8 cellular contexts compared by ENCODE assay signal in the genomic region with DNA sequence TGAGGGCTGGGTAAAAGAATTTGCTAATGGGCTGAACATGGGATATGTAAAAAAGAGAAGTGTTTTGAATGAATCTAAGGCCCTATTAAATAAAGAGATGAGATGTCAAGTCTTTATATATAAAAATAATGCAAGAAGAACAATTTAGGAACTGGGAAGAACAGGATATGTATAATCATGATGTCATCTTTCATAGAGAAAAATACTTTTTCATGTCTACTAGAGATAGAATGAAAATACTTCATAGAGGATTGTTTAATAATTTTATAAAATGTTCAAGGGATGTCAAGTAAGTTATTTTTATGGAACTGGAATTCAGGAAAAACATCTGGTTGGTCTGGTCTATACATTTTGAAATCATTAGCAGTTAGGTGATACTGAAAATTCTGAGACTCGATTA.
"Had no signal": no experiment of that assay in that cellular context is flagged by ENCODE, and none has a peak within 500 bp of the region (broad histone marks: within the 10 kb centered on the region; RNA-seq: fewer than 3 reads in every experiment).

No MANE protein-coding gene starts in this region.

- DNase-seq: GDM1, GF-D8 had no signal

- FAIRE-seq: G401.6, GM12878, GM12891, GM12892, GM18507, GM19239 had no signal

- H3K4me3 ChIP-seq: GM12878 had no signal

- ATAC-seq: GM12878 had no signal
